In the genomic region with DNA sequence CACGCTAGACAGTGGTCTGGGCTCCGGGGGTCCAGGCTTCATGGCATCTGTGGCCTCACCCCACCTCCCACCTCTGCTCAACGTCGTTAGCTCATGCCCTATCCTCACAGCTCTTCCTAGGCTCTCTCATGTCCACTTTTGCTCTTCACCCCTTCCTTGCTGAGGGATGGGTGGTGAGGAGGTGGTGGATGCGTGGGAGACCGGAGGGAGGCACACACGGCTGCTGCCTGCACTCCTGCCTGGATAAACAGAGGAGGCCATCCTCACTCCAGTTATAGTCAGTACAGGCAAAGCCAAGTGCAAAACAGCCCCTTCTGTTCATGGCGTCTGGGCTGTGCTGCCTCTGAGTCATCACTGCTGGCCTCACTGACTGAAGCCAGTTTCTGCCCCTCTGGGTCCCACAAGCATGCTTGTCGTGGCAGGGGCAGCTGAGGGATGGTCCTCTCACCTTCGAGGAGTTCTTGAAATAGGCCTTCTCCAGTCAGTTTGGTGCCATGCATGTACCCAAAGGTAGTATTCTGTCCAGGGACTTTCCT, we compare ENCODE assay signal across 1 cellular context.
TF ChIP-seq lines count a peak whose summit lies in the region.

No MANE protein-coding gene starts in this region.

TF ChIP-seq in IMR-90, 13 proteins besides CTCF, POLR2A, EP300 and RAD21:
- TF ChIP-seq, protein P1, sequence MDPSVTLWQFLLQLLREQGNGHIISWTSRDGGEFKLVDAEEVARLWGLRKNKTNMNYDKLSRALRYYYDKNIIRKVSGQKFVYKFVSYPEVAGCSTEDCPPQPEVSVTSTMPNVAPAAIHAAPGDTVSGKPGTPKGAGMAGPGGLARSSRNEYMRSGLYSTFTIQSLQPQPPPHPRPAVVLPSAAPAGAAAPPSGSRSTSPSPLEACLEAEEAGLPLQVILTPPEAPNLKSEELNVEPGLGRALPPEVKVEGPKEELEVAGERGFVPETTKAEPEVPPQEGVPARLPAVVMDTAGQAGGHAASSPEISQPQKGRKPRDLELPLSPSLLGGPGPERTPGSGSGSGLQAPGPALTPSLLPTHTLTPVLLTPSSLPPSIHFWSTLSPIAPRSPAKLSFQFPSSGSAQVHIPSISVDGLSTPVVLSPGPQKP (IDR thresholded peaks at IDR 0.05; ENCODE audit: borderline replicate concordance, low read depth, low read length): no peak
- no peak for TF ChIP-seq SMC3 (IDR thresholded peaks at IDR 0.05; ENCODE audit: low read depth, low read length)
- TF ChIP-seq, protein P2, sequence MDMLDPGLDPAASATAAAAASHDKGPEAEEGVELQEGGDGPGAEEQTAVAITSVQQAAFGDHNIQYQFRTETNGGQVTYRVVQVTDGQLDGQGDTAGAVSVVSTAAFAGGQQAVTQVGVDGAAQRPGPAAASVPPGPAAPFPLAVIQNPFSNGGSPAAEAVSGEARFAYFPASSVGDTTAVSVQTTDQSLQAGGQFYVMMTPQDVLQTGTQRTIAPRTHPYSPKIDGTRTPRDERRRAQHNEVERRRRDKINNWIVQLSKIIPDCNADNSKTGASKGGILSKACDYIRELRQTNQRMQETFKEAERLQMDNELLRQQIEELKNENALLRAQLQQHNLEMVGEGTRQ (IDR thresholded peaks at IDR 0.05; ENCODE audit: low read depth, low read length): no peak
